In genomic region chr1:202162418-202163280, GRCh38 we compare ENCODE assay signal across 12 cellular contexts. TPM values are rescaled to one million over a fixed set of nuclear protein-coding genes. Genes with fewer than 3 reads are reported as not detected.
DNase-seq lines count a peak whose midpoint lies in the region; ATAC-seq and TF ChIP-seq lines count a peak whose summit lies in the region.
"Had no signal": no experiment of that assay in that cellular context is flagged by ENCODE, and none has a peak within 500 bp of the region (broad histone marks: within the 10 kb centered on the region; RNA-seq: fewer than 3 reads in every experiment).

No MANE protein-coding gene starts in this region.

- peak overlapping the region; percentile 100 for H3K9ac ChIP-seq in Loucy (ENCODE audit: low read depth, low read length, poor library complexity, severe bottlenecking)

- H3K27me3 ChIP-seq in CD4-positive, CD25-positive, alpha-beta regulatory T cell (ENCODE audit: control insufficient read depth, insufficient read depth, low read length): no peaks in the 10 kb centered on the region
- H3K27me3 ChIP-seq in Loucy (ENCODE audit: insufficient read depth, low read length, poor library complexity, severe bottlenecking): no peaks in the 10 kb centered on the region

- peaks cover 6% of the 10 kb centered on the region for H3F3A ChIP-seq in Loucy (ENCODE audit: low read depth)

- peak overlapping the region; percentile 61 for H3K4me3 ChIP-seq in CD4-positive, CD25-positive, alpha-beta regulatory T cell (ENCODE audit: low read depth, low read length)
- peak overlapping the region; percentile 98 for H3K4me3 ChIP-seq in Loucy (ENCODE audit: low read length, poor library complexity, severe bottlenecking)
- H3K4me3 ChIP-seq: smooth muscle cell had no signal

- H3K4me2 ChIP-seq in Loucy (ENCODE audit: low read depth, low read length, poor library complexity, severe bottlenecking): peak overlapping the region; percentile 96
- H3K4me2 ChIP-seq: smooth muscle cell had no signal

- peak overlapping the region; percentile 93 for H3K27ac ChIP-seq in CD4-positive, CD25-positive, alpha-beta regulatory T cell (ENCODE audit: insufficient read depth, low read length, poor library complexity, severe bottlenecking)

- H3K4me1 ChIP-seq in CD4-positive, CD25-positive, alpha-beta regulatory T cell (ENCODE audit: control insufficient read depth, insufficient read depth, low read length, poor library complexity, severe bottlenecking): peaks cover 86% of the 10 kb centered on the region
- peaks cover 72% of the 10 kb centered on the region for H3K4me1 ChIP-seq in Loucy (ENCODE audit: insufficient read depth, low read length, poor library complexity, severe bottlenecking)

- no peaks in the 10 kb centered on the region for H3K9me3 Mint-ChIP-seq in CD4-positive, CD25-positive, alpha-beta regulatory T cell
- H3K9me3 Mint-ChIP-seq in activated T-helper 1 cell treated with anti-CD3 and anti-CD28 coated beads, Interleukin-12 subunit alpha, Interleukin-12 subunit beta, Interleukin-2, Interleukin-4 antibody, amounts not matched to agents 30 ng/mL and 10 ng/mL and 1 ng/mL, durations not matched to agents 14 hours and 24 hours and 36 hours: no peaks in the 10 kb centered on the region
- H3K9me3 Mint-ChIP-seq in natural killer cell (no peaks in the 10 kb centered on the region), endothelial cell (ENCODE audit: unreplicated experiment) (no peaks in the 10 kb centered on the region)

- H4K20me1 ChIP-seq in Loucy (ENCODE audit: insufficient read depth, low read length, poor library complexity, severe bottlenecking): peaks cover 15% of the 10 kb centered on the region

- H3K36me3 ChIP-seq in CD4-positive, CD25-positive, alpha-beta regulatory T cell (ENCODE audit: control insufficient read depth, insufficient read depth, low read length): peaks cover under 1% of the 10 kb centered on the region
- peaks cover 4% of the 10 kb centered on the region; the same call in 1 of the 2 replicates for H3K36me3 ChIP-seq in Loucy (ENCODE audit: insufficient read depth, low read length)

- ATAC-seq in CD4-positive, CD25-positive, alpha-beta regulatory T cell (ENCODE audit: low read depth in 2 of 2): peak in 1 of 2 donors; percentile 20
- ATAC-seq in natural killer cell (no peak), HG03196 (IDR thresholded peaks at IDR 0.05; ENCODE audit: unreplicated experiment) (no peak)

- no peak overlapping the region for H2AFZ ChIP-seq in Loucy (ENCODE audit: low read length)

- H3K27me3 Mint-ChIP-seq in CD4-positive, CD25-positive, alpha-beta regulatory T cell: peaks cover 4% of the 10 kb centered on the region
- H3K27me3 Mint-ChIP-seq in activated T-helper 1 cell treated with anti-CD3 and anti-CD28 coated beads, Interleukin-12 subunit alpha, Interleukin-12 subunit beta, Interleukin-2, Interleukin-4 antibody, amounts not matched to agents 30 ng/mL and 10 ng/mL and 1 ng/mL, durations not matched to agents 14 hours and 24 hours and 36 hours (ENCODE audit: insufficient read depth): no peaks in the 10 kb centered on the region
- H3K27me3 Mint-ChIP-seq in natural killer cell (ENCODE audit: low read depth in 2 of 2) (no peaks in the 10 kb centered on the region), endothelial cell (ENCODE audit: unreplicated experiment) (peaks cover 4% of the 10 kb centered on the region)

- H3K27ac Mint-ChIP-seq in CD4-positive, CD25-positive, alpha-beta regulatory T cell: peak overlapping the region; percentile 90 to 100 (median 94)
- peak overlapping the region; percentile 94 for H3K27ac Mint-ChIP-seq in activated T-helper 1 cell treated with anti-CD3 and anti-CD28 coated beads, Interleukin-12 subunit alpha, Interleukin-12 subunit beta, Interleukin-2, Interleukin-4 antibody, amounts not matched to agents 30 ng/mL and 10 ng/mL and 1 ng/mL, durations not matched to agents 14 hours and 24 hours and 36 hours
- H3K27ac Mint-ChIP-seq in natural killer cell (peak overlapping the region; percentile 83 to 100), endothelial cell (ENCODE audit: unreplicated experiment) (no peak overlapping the region)

- DNase-seq in CD4-positive, CD25-positive, alpha-beta regulatory T cell: peak in 2 of 3 donors; percentile 38 to 60
- DNase-seq in activated T-helper 1 cell treated with anti-CD3 and anti-CD28 coated beads, Interleukin-12 subunit alpha, Interleukin-12 subunit beta, Interleukin-2, Interleukin-4 antibody, amounts not matched to agents 30 ng/mL and 10 ng/mL and 1 ng/mL, durations not matched to agents 14 hours and 24 hours and 36 hours (ENCODE audit: low spot score): no peak
- DNase-seq in natural killer cell (no peak), endothelial cell (ENCODE audit: low spot score) (no peak), NCI-H2171 (lab: John Stamatoyannopoulos, UW) (no peak), middle frontal gyrus (ENCODE audit: extremely low spot score, low spot score) (no peak)
- DNase-seq: substantia nigra had no signal

- no peak for TF ChIP-seq CTCF in Loucy (conservative IDR thresholded peaks at IDR 0.05; ENCODE audit: low read length)
- TF ChIP-seq CTCF in natural killer cell (IDR thresholded peaks at IDR 0.05): no peak
- TF ChIP-seq CTCF in endothelial cell (IDR thresholded peaks at IDR 0.05; ENCODE audit: unreplicated experiment): no peak

- peaks cover 72% of the 10 kb centered on the region for H3K79me2 ChIP-seq in Loucy (ENCODE audit: insufficient read depth, low read length)

- intact Hi-C loops in activated T-helper 1 cell treated with anti-CD3 and anti-CD28 coated beads, Interleukin-12 subunit alpha, Interleukin-12 subunit beta, Interleukin-2, Interleukin-4 antibody, amounts not matched to agents 30 ng/mL and 10 ng/mL and 1 ng/mL, durations not matched to agents 14 hours and 24 hours and 36 hours (cut with micrococcal nuclease): loop anchor here (5.0 to 10.0 kb wide), 4 partner anchors 645 to 1162 kb away; partner anchors contain the start of genes KDM5B and KIF21B
- intact Hi-C loops in natural killer cell (cut with micrococcal nuclease): loop anchor here (5.0 kb wide), 1 partner anchor 35 kb away; no protein-coding TSS in a partner anchor

- H3K4me1 Mint-ChIP-seq in CD4-positive, CD25-positive, alpha-beta regulatory T cell: peaks cover 0 to 95% (median 52%) of the 10 kb centered on the region in 4 donors
- peaks cover 76% of the 10 kb centered on the region for H3K4me1 Mint-ChIP-seq in activated T-helper 1 cell treated with anti-CD3 and anti-CD28 coated beads, Interleukin-12 subunit alpha, Interleukin-12 subunit beta, Interleukin-2, Interleukin-4 antibody, amounts not matched to agents 30 ng/mL and 10 ng/mL and 1 ng/mL, durations not matched to agents 14 hours and 24 hours and 36 hours (ENCODE audit: low read depth)
- H3K4me1 Mint-ChIP-seq in natural killer cell (peaks cover 56 to 74% of the 10 kb centered on the region in 2 donors), endothelial cell (ENCODE audit: unreplicated experiment) (peaks cover 21% of the 10 kb centered on the region)

- H3K36me3 Mint-ChIP-seq in CD4-positive, CD25-positive, alpha-beta regulatory T cell: peaks cover 3% of the 10 kb centered on the region
- peaks cover 25% of the 10 kb centered on the region for H3K36me3 Mint-ChIP-seq in activated T-helper 1 cell treated with anti-CD3 and anti-CD28 coated beads, Interleukin-12 subunit alpha, Interleukin-12 subunit beta, Interleukin-2, Interleukin-4 antibody, amounts not matched to agents 30 ng/mL and 10 ng/mL and 1 ng/mL, durations not matched to agents 14 hours and 24 hours and 36 hours (ENCODE audit: low read depth)
- H3K36me3 Mint-ChIP-seq in natural killer cell: no peaks in the 10 kb centered on the region
- H3K36me3 Mint-ChIP-seq in endothelial cell (ENCODE audit: low read depth, unreplicated experiment): no peaks in the 10 kb centered on the region

- peak overlapping the region; percentile 90 to 99 (median 98) for H3K4me3 Mint-ChIP-seq in CD4-positive, CD25-positive, alpha-beta regulatory T cell
- peak overlapping the region; percentile 98 for H3K4me3 Mint-ChIP-seq in activated T-helper 1 cell treated with anti-CD3 and anti-CD28 coated beads, Interleukin-12 subunit alpha, Interleukin-12 subunit beta, Interleukin-2, Interleukin-4 antibody, amounts not matched to agents 30 ng/mL and 10 ng/mL and 1 ng/mL, durations not matched to agents 14 hours and 24 hours and 36 hours
- H3K4me3 Mint-ChIP-seq in natural killer cell (peak overlapping the region; percentile 85), endothelial cell (ENCODE audit: unreplicated experiment) (no peak overlapping the region)

- no peaks in the 10 kb centered on the region for H3K9me2 ChIP-seq in Loucy (replicated peaks; ENCODE audit: low read depth, low read length)

- no peaks in the 10 kb centered on the region for H3K9me3 ChIP-seq in CD4-positive, CD25-positive, alpha-beta regulatory T cell (ENCODE audit: control insufficient read depth in 2 of 2, low read length in 2 of 2)
- no peaks in the 10 kb centered on the region for H3K9me3 ChIP-seq in Loucy (ENCODE audit: insufficient read depth, low read depth, low read length)

RNA-seq across cellular contexts. Expression of gene PTPN7, which starts 2.2 kb away (rescaled TPM):
- 124 TPM for total RNA-seq in CD4-positive, CD25-positive, alpha-beta regulatory T cell
- 10 to 100 TPM; 57.5 to 83.1 (median 76.8) TPM for polyA plus RNA-seq in CD4-positive, CD25-positive, alpha-beta regulatory T cell
- 584 and 597 TPM in 2 replicates for total RNA-seq in activated T-helper 1 cell treated with anti-CD3 and anti-CD28 coated beads, Interleukin-12 subunit alpha, Interleukin-12 subunit beta, Interleukin-2, Interleukin-4 antibody, amounts not matched to agents 30 ng/mL and 10 ng/mL and 1 ng/mL, durations not matched to agents 14 hours and 24 hours and 36 hours
- 100 to 1,000 TPM; 144 to 241 (median 196) TPM for total RNA-seq in natural killer cell
- 1.3 TPM for total RNA-seq in endothelial cell (ENCODE audit: unreplicated experiment)
- total RNA-seq: HT1080, smooth muscle cell had no signal
- polyA plus RNA-seq: smooth muscle cell had no signal

RNA-seq across cellular contexts. Expression of gene ARL8A, which starts 18.1 kb away (rescaled TPM):
- total RNA-seq in CD4-positive, CD25-positive, alpha-beta regulatory T cell: 84.1 TPM
- polyA plus RNA-seq in CD4-positive, CD25-positive, alpha-beta regulatory T cell: 10 to 100 TPM in 1 of 4 donors, 1 to 10 TPM in 3; 6.6 to 11.1 (median 7.7) TPM
- 56.6 and 69.0 TPM in 2 replicates for total RNA-seq in activated T-helper 1 cell treated with anti-CD3 and anti-CD28 coated beads, Interleukin-12 subunit alpha, Interleukin-12 subunit beta, Interleukin-2, Interleukin-4 antibody, amounts not matched to agents 30 ng/mL and 10 ng/mL and 1 ng/mL, durations not matched to agents 14 hours and 24 hours and 36 hours
- 100 to 1,000 TPM; 109 to 120 (median 109) TPM for total RNA-seq in natural killer cell
- total RNA-seq in endothelial cell (ENCODE audit: unreplicated experiment): 38.8 TPM

RNA-seq across cellular contexts. Expression of gene LGR6, which starts 30.9 kb away (rescaled TPM):
- total RNA-seq in CD4-positive, CD25-positive, alpha-beta regulatory T cell: 0.32 TPM
- polyA plus RNA-seq in CD4-positive, CD25-positive, alpha-beta regulatory T cell: under 1 TPM; 0.16 to 0.87 (median 0.30) TPM
- not detected in 2 replicates for total RNA-seq in activated T-helper 1 cell treated with anti-CD3 and anti-CD28 coated beads, Interleukin-12 subunit alpha, Interleukin-12 subunit beta, Interleukin-2, Interleukin-4 antibody, amounts not matched to agents 30 ng/mL and 10 ng/mL and 1 ng/mL, durations not matched to agents 14 hours and 24 hours and 36 hours
- total RNA-seq in natural killer cell: 10 to 100 TPM; 58.3 to 65.2 (median 60.9) TPM
- 0.23 TPM for total RNA-seq in endothelial cell (ENCODE audit: unreplicated experiment)
- total RNA-seq: HT1080; T-helper 1 cell treated with Interleukin-12 subunit alpha and Interleukin-12 subunit beta and Interleukin-4 antibody, amounts not matched to agents 30 ng/mL and 1 ng/mL, for 36 hours had no signal

RNA-seq across cellular contexts. Expression of gene GPR37L1, which starts 39.9 kb away (rescaled TPM):
- total RNA-seq in CD4-positive, CD25-positive, alpha-beta regulatory T cell: not detected
- under 1 TPM; 0.03 to 0.25 (median 0.17) TPM for polyA plus RNA-seq in CD4-positive, CD25-positive, alpha-beta regulatory T cell
- total RNA-seq in activated T-helper 1 cell treated with anti-CD3 and anti-CD28 coated beads, Interleukin-12 subunit alpha, Interleukin-12 subunit beta, Interleukin-2, Interleukin-4 antibody, amounts not matched to agents 30 ng/mL and 10 ng/mL and 1 ng/mL, durations not matched to agents 14 hours and 24 hours and 36 hours: not detected in 2 replicates
- not detected for total RNA-seq in natural killer cell
- not detected for total RNA-seq in endothelial cell (ENCODE audit: unreplicated experiment)
- total RNA-seq: HT1080; smooth muscle cell; T-helper 1 cell treated with Interleukin-12 subunit alpha and Interleukin-12 subunit beta and Interleukin-4 antibody, amounts not matched to agents 30 ng/mL and 1 ng/mL, for 36 hours had no signal
- polyA plus RNA-seq: smooth muscle cell had no signal

Comparison
In these comparisons a context has a peak if more than half of its experiments do, and no peak if none do; other contexts are left out.
1. DNase-seq: peak in CD4-positive, CD25-positive, alpha-beta regulatory T cell (2 of 3); none in activated T-helper 1 cell treated with anti-CD3 and anti-CD28 coated beads, Interleukin-12 subunit alpha, Interleukin-12 subunit beta, Interleukin-2, Interleukin-4 antibody, amounts not matched to agents 30 ng/mL and 10 ng/mL and 1 ng/mL, durations not matched to agents 14 hours and 24 hours and 36 hours (single experiment), natural killer cell (single experiment), endothelial cell (single experiment), NCI-H2171 (single experiment) and middle frontal gyrus (single experiment).
2. RNA of gene PTPN7, which starts 2.2 kb away (total RNA-seq): 584 to 597 TPM in activated T-helper 1 cell treated with anti-CD3 and anti-CD28 coated beads, Interleukin-12 subunit alpha, Interleukin-12 subunit beta, Interleukin-2, Interleukin-4 antibody, amounts not matched to agents 30 ng/mL and 10 ng/mL and 1 ng/mL, durations not matched to agents 14 hours and 24 hours and 36 hours, 144 to 241 TPM in natural killer cell and 124 TPM in CD4-positive, CD25-positive, alpha-beta regulatory T cell (single experiment); 1.3 TPM in endothelial cell (single experiment); every median in the first group is over 10 times any median in the second.
3. RNA of gene LGR6, which starts 30.9 kb away (total RNA-seq): 58.3 to 65.2 TPM in natural killer cell; 0.32 TPM in CD4-positive, CD25-positive, alpha-beta regulatory T cell (single experiment), 0.23 TPM in endothelial cell (single experiment) and not detected in activated T-helper 1 cell treated with anti-CD3 and anti-CD28 coated beads, Interleukin-12 subunit alpha, Interleukin-12 subunit beta, Interleukin-2, Interleukin-4 antibody, amounts not matched to agents 30 ng/mL and 10 ng/mL and 1 ng/mL, durations not matched to agents 14 hours and 24 hours and 36 hours; every median in the first group is over 10 times any median in the second.